ENCODE assay signal across 1 cellular context in genomic region chr17:40343126-40344119, GRCh38.
TF ChIP-seq lines count a peak whose summit lies in the region.

No MANE protein-coding gene starts in this region.

TF ChIP-seq in K562, 482 proteins besides CTCF, POLR2A, EP300 and RAD21:
- TF ChIP-seq EGR1 (conservative IDR thresholded peaks at IDR 0.05) = peak; percentile 1; the same call in 1 of the 2 replicates
- no peak for TF ChIP-seq NR2F6 (CRISPR knock-in tag; IDR thresholded peaks at IDR 0.05)
- TF ChIP-seq ZNF766 (CRISPR knock-in tag; conservative IDR thresholded peaks at IDR 0.05) = no peak
- TF ChIP-seq ZNF79 (CRISPR knock-in tag; IDR thresholded peaks at IDR 0.05; ENCODE audit: low read depth) = no peak
- TF ChIP-seq VEZF1 (CRISPR knock-in tag; IDR thresholded peaks at IDR 0.05) = peak; percentile 35
- peak in 1 of 2 experiments; percentile 23; a peak in 1 of 4 replicates for TF ChIP-seq NRF1 (conservative IDR thresholded peaks at IDR 0.05 in 1 of 2, IDR thresholded peaks at IDR 0.05 in 1 of 2)
